14 cellular contexts compared by ENCODE assay signal in the genomic region with DNA sequence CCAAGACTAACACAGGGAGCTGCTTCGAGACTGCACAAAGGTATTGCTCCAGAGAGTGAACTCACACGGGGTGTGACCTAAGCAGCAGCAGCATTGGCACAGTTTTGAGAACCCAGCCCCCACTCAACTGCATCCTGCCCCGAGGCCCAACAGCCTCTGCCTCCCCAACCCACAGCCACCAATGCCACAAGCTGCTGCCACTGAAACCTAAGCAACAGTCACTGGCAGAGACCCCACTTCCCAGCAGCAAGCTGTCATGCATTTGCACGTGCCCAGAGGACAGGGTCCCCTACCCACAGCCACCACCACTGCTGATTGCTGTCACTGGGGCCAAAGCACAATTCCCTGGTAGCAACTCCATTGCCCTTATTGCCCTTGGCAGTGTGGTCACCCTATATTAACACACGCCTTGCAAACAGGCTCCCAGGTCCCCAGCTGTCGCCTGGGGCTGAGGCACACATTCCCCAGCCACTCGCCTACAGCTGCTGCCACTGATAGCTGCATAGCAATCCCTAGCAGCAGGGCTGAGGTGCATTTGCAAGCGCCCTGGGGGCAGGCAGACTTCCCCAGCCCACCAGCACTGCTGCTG.
DNase-seq lines count a peak whose midpoint lies in the region; ATAC-seq and TF ChIP-seq lines count a peak whose summit lies in the region.
"Had no signal": no experiment of that assay in that cellular context is flagged by ENCODE, and none has a peak within 500 bp of the region (broad histone marks: within the 10 kb centered on the region; RNA-seq: fewer than 3 reads in every experiment).

No MANE protein-coding gene starts in this region.

- H3K9me3 ChIP-seq in CD4-positive, CD25-positive, alpha-beta regulatory T cell (ENCODE audit: control insufficient read depth in 2 of 2, low read length in 2 of 2): no peaks in the 10 kb centered on the region
- H3K9me3 ChIP-seq in IMR-90 (ENCODE audit: control insufficient read depth, insufficient read depth, low read length): no peaks in the 10 kb centered on the region

- no peak overlapping the region for H2AK5ac ChIP-seq in IMR-90 (ENCODE audit: low read depth, low read length)

- H4K20me1 ChIP-seq in IMR-90 (ENCODE audit: insufficient read depth, low read length): no peaks in the 10 kb centered on the region

- H3K27ac ChIP-seq in CD4-positive, CD25-positive, alpha-beta regulatory T cell (ENCODE audit: insufficient read depth, low read length, poor library complexity, severe bottlenecking): no peak overlapping the region
- H3K27ac ChIP-seq in IMR-90 (ENCODE audit: insufficient read depth, low read length) (no peak overlapping the region), dorsolateral prefrontal cortex (peak overlapping the region in 32 of 59 donors; percentile 3 to 70 (median 21))
- H3K27ac ChIP-seq: VCaP had no signal

- H3K27me3 ChIP-seq in CD4-positive, CD25-positive, alpha-beta regulatory T cell (ENCODE audit: control insufficient read depth, insufficient read depth, low read length): no peaks in the 10 kb centered on the region
- no peaks in the 10 kb centered on the region for H3K27me3 ChIP-seq in IMR-90 (ENCODE audit: control insufficient read depth, insufficient read depth, low read length)
- no peaks in the 10 kb centered on the region for H3K27me3 ChIP-seq in dorsolateral prefrontal cortex

- no TSS peak for BruUV-seq in IMR-90 (replicated peaks; lab: Mats Ljungman, UMichigan)

- no peak overlapping the region for H3K4ac ChIP-seq in IMR-90 (ENCODE audit: low read depth, low read length)

- TF ChIP-seq CTCF in IMR-90 (conservative IDR thresholded peaks at IDR 0.05; ENCODE audit: low read depth, low read length): no peak
- no peak for TF ChIP-seq CTCF in dorsolateral prefrontal cortex (IDR thresholded peaks at IDR 0.05 in 54 of 56, conservative IDR thresholded peaks at IDR 0.05 in 2 of 56; ENCODE audit: low read depth in 1 of 56, partially characterized antibody in 56 of 56)

- H3K4me3 ChIP-seq in CD4-positive, CD25-positive, alpha-beta regulatory T cell (ENCODE audit: low read depth, low read length): no peak overlapping the region
- no peak overlapping the region for H3K4me3 ChIP-seq in IMR-90 (ENCODE audit: insufficient read depth, low read depth, low read length)
- no peak overlapping the region for H3K4me3 ChIP-seq in dorsolateral prefrontal cortex
- H3K4me3 ChIP-seq: lung had no signal

- H3K23ac ChIP-seq in IMR-90 (ENCODE audit: low read depth, low read length): no peak overlapping the region

- H3K27me3 Mint-ChIP-seq in CD4-positive, CD25-positive, alpha-beta regulatory T cell: peaks cover 4% of the 10 kb centered on the region

- H3K27ac Mint-ChIP-seq in CD4-positive, CD25-positive, alpha-beta regulatory T cell: peak overlapping the region in 2 of 3 donors; percentile 13 to 29

- peak overlapping the region; percentile 63 for H2AK9ac ChIP-seq in IMR-90 (replicated peaks; ENCODE audit: low read depth, low read length, poor library complexity)

- no peak overlapping the region for H3K18ac ChIP-seq in IMR-90 (ENCODE audit: low read depth, low read length)

- intact Hi-C loops in IMR-90 (cut with micrococcal nuclease): no loop called here
- intact Hi-C loops in dorsolateral prefrontal cortex (cut with DNase I): loop anchor here (5.0 kb wide), 2 partner anchors 68 to 73 kb away; no protein-coding TSS in a partner anchor

- H3K4me1 Mint-ChIP-seq in CD4-positive, CD25-positive, alpha-beta regulatory T cell: peaks cover 15 to 22% (median 17%) of the 10 kb centered on the region in 4 donors

- no peak overlapping the region for H2BK5ac ChIP-seq in IMR-90 (ENCODE audit: low read depth, low read length, poor library complexity, severe bottlenecking)

- no peak for TF ChIP-seq RAD21 in IMR-90 (IDR thresholded peaks at IDR 0.05; ENCODE audit: low read length)

- POLR2A ChIA-PET in IMR-90 (lab: Charles Lee; ENCODE audit: unreplicated experiment): no interaction called here

- H3K79me1 ChIP-seq in IMR-90 (ENCODE audit: low read depth in 1 of 2, low read length in 2 of 2): no peaks in the 10 kb centered on the region

- no peak overlapping the region for H2BK15ac ChIP-seq in IMR-90 (ENCODE audit: low read depth, low read length)

- H3K4me1 ChIP-seq in CD4-positive, CD25-positive, alpha-beta regulatory T cell (ENCODE audit: control insufficient read depth, insufficient read depth, low read length, poor library complexity, severe bottlenecking): no peaks in the 10 kb centered on the region
- H3K4me1 ChIP-seq in IMR-90 (ENCODE audit: control insufficient read depth, insufficient read depth, low read length): no peaks in the 10 kb centered on the region

- H3K4me3 Mint-ChIP-seq in CD4-positive, CD25-positive, alpha-beta regulatory T cell: no peak overlapping the region

- WGBS in IMR-90 (ENCODE audit: extremely low coverage in 2 of 2, insufficient read length in 1 of 2), 2 experiments: 72% methylated on average over 3 of the region's 8 CpGs; no CpG with 5 or more reads in 1 of the 2 experiments

- no peak overlapping the region for H4K91ac ChIP-seq in IMR-90 (ENCODE audit: insufficient read depth, low read depth, low read length)

- H3K56ac ChIP-seq in IMR-90 (ENCODE audit: extremely low read depth, insufficient read depth, low read length): no peak overlapping the region

- H3K36me3 Mint-ChIP-seq in CD4-positive, CD25-positive, alpha-beta regulatory T cell: peaks cover 44% of the 10 kb centered on the region

- peak in 1 of 2 donors; percentile 39 for ATAC-seq in CD4-positive, CD25-positive, alpha-beta regulatory T cell (ENCODE audit: low read depth in 2 of 2)
- no peak; the same call in 1 of the 2 replicates for ATAC-seq in IMR-90 (ENCODE audit: low read depth)
- no peak for ATAC-seq in HG02973 (IDR thresholded peaks at IDR 0.05; ENCODE audit: unreplicated experiment)
- ATAC-seq in HG02571 (IDR thresholded peaks at IDR 0.05; ENCODE audit: unreplicated experiment): no peak

- H2BK120ac ChIP-seq in IMR-90 (ENCODE audit: low read depth, low read length): no peak overlapping the region

- H3K4me2 ChIP-seq in IMR-90 (ENCODE audit: low read depth, low read length): no peak overlapping the region

- 0 out of 4 replicates have a peak overlapping the region, but pooled peaks of 1 of the 2 experiments have one; percentile 41 for H4K8ac ChIP-seq in IMR-90 (ENCODE audit: low read depth in 2 of 2, low read length in 2 of 2)

- 0 out of 2 replicates have a peak, but pooled peaks cover 2% of the 10 kb centered on the region for H3K9me1 ChIP-seq in IMR-90 (ENCODE audit: insufficient read depth, low read length)

- no peaks in the 10 kb centered on the region for H3K9me3 Mint-ChIP-seq in CD4-positive, CD25-positive, alpha-beta regulatory T cell

- no peak overlapping the region for H2BK20ac ChIP-seq in IMR-90 (ENCODE audit: low read depth, low read length)

- no peak overlapping the region for H4K5ac ChIP-seq in IMR-90 (ENCODE audit: low read depth, low read length)

- CTCF ChIA-PET in IMR-90 (lab: Yijun Ruan, JAX): interaction anchor here (1.4 kb wide), 1 partner anchor 9 kb away, joined by 4 read pairs; no protein-coding TSS in a partner anchor

- no peak overlapping the region for H3K14ac ChIP-seq in IMR-90 (replicated peaks; ENCODE audit: low read depth, low read length)

- dilution Hi-C loops in IMR-90 (cut with HindIII; ENCODE audit: low sequenced_read_pairs, unreplicated experiment): no loop called here

- DNase-seq in CD4-positive, CD25-positive, alpha-beta regulatory T cell: peak in 1 of 3 donors; percentile 47
- DNase-seq in IMR-90 (no peak), dorsolateral prefrontal cortex (no peak), mesenteric fat pad (ENCODE audit: low spot score) (peak; percentile 80), GF-D8 (lab: John Stamatoyannopoulos, UW) (no peak), AG08395 (ENCODE audit: low spot score) (no peak)
- DNase-seq: activated gamma-delta T cell treated with Interleukin-2 at 50 U/mL for 16 hours, cortex of kidney, KG1, NCI-H226 had no signal

- no peak for TF ChIP-seq POLR2A in IMR-90 (IDR thresholded peaks at IDR 0.05; ENCODE audit: low read depth, low read length)

- H2AFZ ChIP-seq in IMR-90 (replicated peaks; ENCODE audit: low read length, poor library complexity): peak overlapping the region; percentile 7

- in situ Hi-C loops in IMR-90 (cut with MboI; ENCODE audit: low sequenced_read_pairs): no loop called here

- H3K36me3 ChIP-seq in CD4-positive, CD25-positive, alpha-beta regulatory T cell (ENCODE audit: control insufficient read depth, insufficient read depth, low read length): peaks cover 13% of the 10 kb centered on the region
- H3K36me3 ChIP-seq in IMR-90 (ENCODE audit: control insufficient read depth, insufficient read depth, low read length): no peaks in the 10 kb centered on the region

- no peak overlapping the region for H3K9ac ChIP-seq in IMR-90 (ENCODE audit: low read depth, low read length)

TF ChIP-seq in IMR-90, 13 proteins besides CTCF, POLR2A, EP300 and RAD21:
- TF ChIP-seq RCOR1 (IDR thresholded peaks at IDR 0.05; ENCODE audit: insufficient replicate concordance, low read length) (no peak), CEBPB (IDR thresholded peaks at IDR 0.05; ENCODE audit: low read depth, low read length) (no peak), MAFK (IDR thresholded peaks at IDR 0.05; ENCODE audit: low read depth, low read length) (no peak), CHD1 (IDR thresholded peaks at IDR 0.05; ENCODE audit: low read depth, low read length) (no peak), FOS (IDR thresholded peaks at IDR 0.05; ENCODE audit: low read depth, low read length) (no peak), MAZ (IDR thresholded peaks at IDR 0.05; ENCODE audit: borderline replicate concordance, low read depth, low read length) (no peak)
- TF ChIP-seq, protein P1, sequence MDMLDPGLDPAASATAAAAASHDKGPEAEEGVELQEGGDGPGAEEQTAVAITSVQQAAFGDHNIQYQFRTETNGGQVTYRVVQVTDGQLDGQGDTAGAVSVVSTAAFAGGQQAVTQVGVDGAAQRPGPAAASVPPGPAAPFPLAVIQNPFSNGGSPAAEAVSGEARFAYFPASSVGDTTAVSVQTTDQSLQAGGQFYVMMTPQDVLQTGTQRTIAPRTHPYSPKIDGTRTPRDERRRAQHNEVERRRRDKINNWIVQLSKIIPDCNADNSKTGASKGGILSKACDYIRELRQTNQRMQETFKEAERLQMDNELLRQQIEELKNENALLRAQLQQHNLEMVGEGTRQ (IDR thresholded peaks at IDR 0.05; ENCODE audit: low read depth, low read length): no peak
TF ChIP-seq in IMR-90: peak in this region for 0.

Comparison
In these comparisons a context has a peak if more than half of its experiments do, and no peak if none do; other contexts are left out.
1. H3K27ac ChIP-seq: peak in dorsolateral prefrontal cortex (32 of 59); none in CD4-positive, CD25-positive, alpha-beta regulatory T cell (single experiment) and IMR-90 (single experiment).